In the genomic region with DNA sequence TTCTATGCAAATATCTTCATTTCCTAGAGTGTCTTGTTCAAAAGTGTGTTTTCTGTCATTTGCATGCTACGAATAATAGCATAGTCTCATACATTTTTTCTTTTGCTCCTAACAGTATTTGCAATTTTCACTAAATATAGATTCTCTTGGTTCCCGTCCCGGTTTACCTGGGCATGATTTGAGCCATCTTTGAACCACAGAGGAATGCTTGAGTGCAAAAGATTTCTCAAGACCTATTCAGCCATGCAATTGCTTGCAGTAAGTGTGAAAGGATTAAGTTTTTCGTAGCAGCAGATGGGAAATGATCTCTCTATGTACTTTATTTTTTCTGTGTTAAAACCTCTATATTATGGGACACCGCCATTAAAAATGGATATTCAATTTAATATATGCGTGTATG, we compare ENCODE assay signal across 23 cellular contexts.
DNase-seq lines count a peak whose midpoint lies in the region; ATAC-seq, FAIRE-seq and TF ChIP-seq lines count a peak whose summit lies in the region.
"Had no signal": no experiment of that assay in that cellular context is flagged by ENCODE, and none has a peak within 500 bp of the region (broad histone marks: within the 10 kb centered on the region; RNA-seq: fewer than 3 reads in every experiment).

No MANE protein-coding gene starts in this region.

- 3% methylated on average over 6 of the region's 6 CpGs for WGBS in GM12878 (ENCODE audit: insufficient coverage, insufficient replicate concordance, low lambda C conversion rate, missing lambda C conversion rate)

- TF ChIP-seq POLR2A in GM12878 (IDR thresholded peaks at IDR 0.05; ENCODE audit: low read depth, low read length) = no peak

- H3K4me1 ChIP-seq in GM12878 (ENCODE audit: control insufficient read depth, insufficient read depth, low read length) = no peaks in the 10 kb centered on the region
- no peaks in the 10 kb centered on the region for H3K4me1 ChIP-seq in tibial artery
- H3K4me1 ChIP-seq: SJCRH30 had no signal

- POLR2A ChIA-PET in GM12878 (lab: Charles Lee) = no interaction called here

- DNase-seq in GM18507 (ENCODE audit: extremely low spot score, insufficient read length, low read depth) (no peak), GM12878 (ENCODE audit: low read depth, low spot score) (peak; percentile 19), NCI-H1105 (lab: John Stamatoyannopoulos, UW) (no peak), tibial artery (no peak)
- DNase-seq: ACHN, COR-L47, DMS153, GM23248, HCEC 1CT, MM.1S, NCI-H1105 treated with DMSO at 0.1 percent for 48 hours, NCI-H1694 treated with DMSO at 0.1 percent for 48 hours, NCI-H2107, NCI-H226, NCI-H526 treated with DMSO at 0.1 percent for 48 hours, PC-3, SJCRH30, T-helper 17 cell had no signal

- no peaks in the 10 kb centered on the region for H4K20me1 ChIP-seq in GM12878 (ENCODE audit: control insufficient read depth, insufficient read depth)

- no peak overlapping the region for H2AFZ ChIP-seq in GM12878 (ENCODE audit: control insufficient read depth, low read depth, low read length)
- H2AFZ ChIP-seq: GM23248 had no signal

- ATAC-seq in GM21390 (IDR thresholded peaks at IDR 0.05; ENCODE audit: unreplicated experiment) = peak; percentile 59
- peak; percentile 58 for ATAC-seq in HG03103 (IDR thresholded peaks at IDR 0.05; ENCODE audit: low read depth, unreplicated experiment)
- peak; percentile 53 for ATAC-seq in GM12878
- no peak for ATAC-seq in GM21723 (IDR thresholded peaks at IDR 0.05; ENCODE audit: unreplicated experiment)
- ATAC-seq in HG03342 (IDR thresholded peaks at IDR 0.05; ENCODE audit: unreplicated experiment) = no peak
- ATAC-seq: PC-3, T-helper 17 cell had no signal

- in situ Hi-C loops in GM12878 (cut with MboI) = no loop called here

- H3K9me3 ChIP-seq in GM12878 (replicated peaks; ENCODE audit: control insufficient read depth, insufficient read depth, low read length) (no peaks in the 10 kb centered on the region), tibial artery (no peaks in the 10 kb centered on the region)
- H3K9me3 ChIP-seq: SJCRH30 had no signal

- CTCF ChIA-PET in GM12878 (lab: Yijun Ruan, JAX) = interaction anchor here (0.6 kb wide), 1 partner anchor 1279 kb away, joined by 3 read pairs; no protein-coding TSS in a partner anchor

- FAIRE-seq in GM18507 (lab: Jason Lieb, UNC) (peak; percentile 56), GM12878 (lab: Jason Lieb, UNC) (no peak)

- no peak overlapping the region for H3K9ac ChIP-seq in GM12878 (ENCODE audit: control insufficient read depth, insufficient read depth, low read length)
- H3K9ac ChIP-seq: GM23248 had no signal

- H3K27ac ChIP-seq in GM12878 (ENCODE audit: control insufficient read depth, insufficient read depth) = no peak overlapping the region
- H3K27ac ChIP-seq in tibial artery = no peak overlapping the region
- H3K27ac ChIP-seq: GM23248, RWPE1, SJCRH30 had no signal

- BruUV-seq in GM12878 (replicated peaks; lab: Mats Ljungman, UMichigan) = no TSS peak

- intact Hi-C loops in GM12878 (cut with micrococcal nuclease; ENCODE audit: unreplicated experiment) = no loop called here
- intact Hi-C loops in tibial artery (cut with DNase I; ENCODE audit: low total_unique reads) = no loop called here

- H3K36me3 ChIP-seq in GM12878 (ENCODE audit: control insufficient read depth in 2 of 2, insufficient read depth in 2 of 2, low read length in 1 of 2) (no peaks in the 10 kb centered on the region), tibial artery (no peaks in the 10 kb centered on the region)
- H3K36me3 ChIP-seq: SJCRH30 had no signal

- RAD21 ChIA-PET in GM12878 (lab: Charles Lee; ENCODE audit: unreplicated experiment) = no interaction called here

- H3K4me3 ChIP-seq in GM12878 (no peak overlapping the region), tibial artery (no peak overlapping the region)
- H3K4me3 ChIP-seq: GM23248, SJCRH30 had no signal

- SMC1A ChIA-PET in GM12878 (lab: Charles Lee; ENCODE audit: uncharacterized antibody, unreplicated experiment) = no interaction called here

- H3K79me2 ChIP-seq in GM12878 (ENCODE audit: control insufficient read depth, insufficient read depth, low read length) = no peaks in the 10 kb centered on the region

- no peak overlapping the region for H3K4me2 ChIP-seq in GM12878 (ENCODE audit: control insufficient read depth, insufficient read depth)

- no peaks in the 10 kb centered on the region for H3K27me3 ChIP-seq in GM12878 (replicated peaks in 1 of 2; ENCODE audit: control insufficient read depth in 2 of 2, insufficient read depth in 2 of 2, low read length in 1 of 2)
- no peaks in the 10 kb centered on the region for H3K27me3 ChIP-seq in tibial artery
- H3K27me3 ChIP-seq: SJCRH30 had no signal

- TF ChIP-seq RAD21 in GM12878 (IDR thresholded peaks at IDR 0.05; ENCODE audit: insufficient read depth, low read depth, low read length) = no peak

- no peak for TF ChIP-seq CTCF in GM12878 (IDR thresholded peaks at IDR 0.05 in 2 of 3, conservative IDR thresholded peaks at IDR 0.05 in 1 of 3; ENCODE audit: control insufficient read depth in 2 of 3, extremely low read depth in 1 of 3, insufficient read depth in 1 of 3, low read depth in 3 of 3, low read length in 3 of 3)
- no peak for TF ChIP-seq CTCF in tibial artery (IDR thresholded peaks at IDR 0.05)

- no peak for TF ChIP-seq EP300 in GM12878 (IDR thresholded peaks at IDR 0.05; ENCODE audit: borderline replicate concordance in 1 of 2, control insufficient read depth in 1 of 2, low read depth in 2 of 2, low read length in 2 of 2)

TF ChIP-seq in GM12878, 131 proteins besides CTCF, POLR2A, EP300 and RAD21 (continues in another document):
- TF ChIP-seq IKZF2 (IDR thresholded peaks at IDR 0.05) = peak in 1 of 2 experiments; percentile 51; a peak in 2 of 4 replicates
- no peak for TF ChIP-seq ZSCAN29 (IDR thresholded peaks at IDR 0.05)
- peak; percentile 27; the same call in 1 of the 2 replicates for TF ChIP-seq NFIC (IDR thresholded peaks at IDR 0.05; ENCODE audit: low read depth, low read length)
- no peak for TF ChIP-seq ELK1 (IDR thresholded peaks at IDR 0.05; ENCODE audit: low read depth, low read length)
- TF ChIP-seq SPI1 (IDR thresholded peaks at IDR 0.05; ENCODE audit: borderline replicate concordance, insufficient read depth, low read depth, low read length) = no peak
- TF ChIP-seq RAD51 (IDR thresholded peaks at IDR 0.05) = no peak
- no peak for TF ChIP-seq JUND (IDR thresholded peaks at IDR 0.05; ENCODE audit: low read depth, low read length)
- no peak for TF ChIP-seq SP1 (IDR thresholded peaks at IDR 0.05; ENCODE audit: low read depth, low read length)
- no peak for TF ChIP-seq CHD4 (IDR thresholded peaks at IDR 0.05)
- no peak for TF ChIP-seq GATAD2B (conservative IDR thresholded peaks at IDR 0.05; ENCODE audit: low read depth)
- TF ChIP-seq PRDM15 (CRISPR knock-in tag; IDR thresholded peaks at IDR 0.05) = no peak
- no peak for TF ChIP-seq CHD2 (IDR thresholded peaks at IDR 0.05; ENCODE audit: borderline replicate concordance, low read depth, low read length)
- no peak for TF ChIP-seq ASH2L (IDR thresholded peaks at IDR 0.05; ENCODE audit: borderline replicate concordance, low read depth)

Comparison
In these comparisons a context has a peak if more than half of its experiments do, and no peak if none do; other contexts are left out.
1. ATAC-seq: peak in GM21390 (single experiment), HG03103 (single experiment) and GM12878 (single experiment); none in GM21723 (single experiment) and HG03342 (single experiment).